19 cellular contexts compared by ENCODE assay signal in genomic region chr6:20328266-20328946, GRCh38.
DNase-seq lines count a peak whose midpoint lies in the region; ATAC-seq and TF ChIP-seq lines count a peak whose summit lies in the region.
"Had no signal": no experiment of that assay in that cellular context is flagged by ENCODE, and none has a peak within 500 bp of the region (broad histone marks: within the 10 kb centered on the region; RNA-seq: fewer than 3 reads in every experiment).

No MANE protein-coding gene starts in this region.

- peaks cover 9% of the 10 kb centered on the region for H3K4me1 Mint-ChIP-seq in GM23338
- H3K4me1 Mint-ChIP-seq in T-helper 17 cell, result peaks cover 4% of the 10 kb centered on the region

- H3K4me3 ChIP-seq in GM23338 (no peak overlapping the region), gastrocnemius medialis (no peak overlapping the region)
- H3K4me3 ChIP-seq: BLaER1 treated with 17β-estradiol and CSF1 and Interleukin-3, amounts not matched to agents 10 nM and 100 nM; SJSA1 had no signal

- intact Hi-C loops in gastrocnemius medialis (cut with DNase I; ENCODE audit: low total_unique reads), result no loop called here

- H3K79me2 ChIP-seq in GM23338 (replicated peaks; ENCODE audit: insufficient read depth), result no peaks in the 10 kb centered on the region

- no peaks in the 10 kb centered on the region for H3K36me3 Mint-ChIP-seq in GM23338 (ENCODE audit: low read depth)
- H3K36me3 Mint-ChIP-seq in T-helper 17 cell (ENCODE audit: low read depth), result peaks cover 2% of the 10 kb centered on the region
- H3K36me3 Mint-ChIP-seq: CD4-positive, alpha-beta memory T cell had no signal

- H3K9me3 ChIP-seq in T-helper 17 cell (ENCODE audit: control insufficient read depth, low read length, poor library complexity, severe bottlenecking), result no peaks in the 10 kb centered on the region
- no peaks in the 10 kb centered on the region for H3K9me3 ChIP-seq in gastrocnemius medialis
- H3K9me3 ChIP-seq: BLaER1 treated with 17β-estradiol and CSF1 and Interleukin-3, amounts not matched to agents 10 nM and 100 nM; Caco-2; SJSA1 had no signal

- H3K27me3 Mint-ChIP-seq in GM23338 (ENCODE audit: insufficient read depth, low read depth, poor library complexity) (peaks cover 2% of the 10 kb centered on the region), T-helper 17 cell (peaks cover 14% of the 10 kb centered on the region)
- H3K27me3 Mint-ChIP-seq: CD4-positive, alpha-beta memory T cell had no signal

- DNase-seq in GM23338 (ENCODE audit: low spot score) (peak; percentile 14), T-helper 17 cell (no peak), kidney tubule cell (ENCODE audit: low spot score) (peak; percentile 37), gastrocnemius medialis (no peak), A172 (ENCODE audit: low spot score) (no peak)
- no peak for DNase-seq in stimulated activated naive CD4-positive, alpha-beta T cell treated with Interleukin-2 at 50 U/mL for 16 hours (lab: John Stamatoyannopoulos, UW)
- DNase-seq: ACHN; CD4-positive, alpha-beta memory T cell; DND-41; MV-4-11; NCI-H187; NCI-H446; NCI-H526 treated with DMSO at 0.1 percent for 48 hours; OCI-M1 had no signal

- H3K4me3 Mint-ChIP-seq in GM23338 (no peak overlapping the region), T-helper 17 cell (no peak overlapping the region)
- H3K4me3 Mint-ChIP-seq: CD4-positive, alpha-beta memory T cell had no signal

- no peak for TF ChIP-seq POLR2A in gastrocnemius medialis (IDR thresholded peaks at IDR 0.05)

- in situ Hi-C loops in gastrocnemius medialis (cut with MboI; ENCODE audit: low sequenced_read_pairs in 4 of 4), result no loop called here

- H4K20me1 ChIP-seq in GM23338 (replicated peaks; ENCODE audit: insufficient read depth), result no peaks in the 10 kb centered on the region
- H4K20me1 ChIP-seq: BLaER1 treated with 17β-estradiol and CSF1 and Interleukin-3, amounts not matched to agents 10 nM and 100 nM had no signal

- no peaks in the 10 kb centered on the region for H3K9me3 Mint-ChIP-seq in GM23338

- no peak overlapping the region; the same call in 1 of the 2 replicates for H3K27ac Mint-ChIP-seq in GM23338
- peak overlapping the region; percentile 24 for H3K27ac Mint-ChIP-seq in T-helper 17 cell

- no peak for ATAC-seq in GM23338
- ATAC-seq in T-helper 17 cell, result no peak
- peak; percentile 67 to 80 for ATAC-seq in gastrocnemius medialis
- ATAC-seq in GM19452 (IDR thresholded peaks at IDR 0.05; ENCODE audit: unreplicated experiment), result no peak
- ATAC-seq: Right ventricle myocardium inferior had no signal

- peak overlapping the region; percentile 56; the same call in 1 of the 2 replicates for H2AFZ ChIP-seq in GM23338

- H3K36me3 ChIP-seq in GM23338 (ENCODE audit: insufficient read depth), result no peaks in the 10 kb centered on the region
- no peaks in the 10 kb centered on the region for H3K36me3 ChIP-seq in gastrocnemius medialis
- H3K36me3 ChIP-seq: BLaER1 treated with 17β-estradiol and CSF1 and Interleukin-3, amounts not matched to agents 10 nM and 100 nM; SJSA1 had no signal

- H3K4me1 ChIP-seq in GM23338 (ENCODE audit: insufficient read depth), result peaks cover 6% of the 10 kb centered on the region; the same call in 1 of the 2 replicates
- peaks cover 4 to 21% of the 10 kb centered on the region in 2 donors for H3K4me1 ChIP-seq in gastrocnemius medialis
- H3K4me1 ChIP-seq: Caco-2, SJSA1 had no signal

- no peaks in the 10 kb centered on the region for H3K27me3 ChIP-seq in GM23338 (ENCODE audit: insufficient read depth)
- no peaks in the 10 kb centered on the region for H3K27me3 ChIP-seq in gastrocnemius medialis
- H3K27me3 ChIP-seq: BLaER1 treated with 17β-estradiol and CSF1 and Interleukin-3, amounts not matched to agents 10 nM and 100 nM; SJSA1 had no signal

- no peaks in the 10 kb centered on the region for H3K9me2 ChIP-seq in GM23338 (ENCODE audit: insufficient read depth)

- peak overlapping the region; percentile 23; the same call in 1 of the 2 replicates for H3K4me2 ChIP-seq in GM23338
- H3K4me2 ChIP-seq: BLaER1 treated with 17β-estradiol and CSF1 and Interleukin-3, amounts not matched to agents 10 nM and 100 nM had no signal

- H3K27ac ChIP-seq in GM23338 (ENCODE audit: low read depth) (no peak overlapping the region), gastrocnemius medialis (no peak overlapping the region)
- H3K27ac ChIP-seq: BLaER1 treated with 17β-estradiol and CSF1 and Interleukin-3, amounts not matched to agents 10 nM and 100 nM; SJSA1 had no signal

- TF ChIP-seq CTCF in GM23338 (conservative IDR thresholded peaks at IDR 0.05; ENCODE audit: low read depth in 2 of 2) (no peak), gastrocnemius medialis (IDR thresholded peaks at IDR 0.05 in 4 of 5, conservative IDR thresholded peaks at IDR 0.05 in 1 of 5) (no peak)

- no peaks in the 10 kb centered on the region for H3F3A ChIP-seq in GM23338 (replicated peaks; ENCODE audit: low read depth)

TF ChIP-seq in GM23338, 12 proteins besides CTCF, POLR2A, EP300 and RAD21 (continues in another document):
- TF ChIP-seq NANOG (IDR thresholded peaks at IDR 0.05; ENCODE audit: borderline replicate concordance), result no peak
- no peak for TF ChIP-seq ZNF462 (CRISPR knock-in tag; IDR thresholded peaks at IDR 0.05)
- no peak for TF ChIP-seq JUNB (IDR thresholded peaks at IDR 0.05; ENCODE audit: unreplicated experiment)
- no peak for TF ChIP-seq EZH2 (IDR thresholded peaks at IDR 0.05; ENCODE audit: low read depth, unreplicated experiment)
- no peak for TF ChIP-seq CREB1 (CRISPR knock-in tag; IDR thresholded peaks at IDR 0.05; ENCODE audit: low read depth)
- TF ChIP-seq STAT1 (IDR thresholded peaks at IDR 0.05; ENCODE audit: unreplicated experiment), result no peak
- no peak for TF ChIP-seq ZNF114 (CRISPR knock-in tag; IDR thresholded peaks at IDR 0.05)

Comparison
In these comparisons a context has a peak if more than half of its experiments do, and no peak if none do; other contexts are left out.
1. ATAC-seq: peak in gastrocnemius medialis (2 of 2); none in GM23338 (single experiment), T-helper 17 cell (single experiment) and GM19452 (single experiment).
2. DNase-seq: peak in GM23338 (single experiment) and kidney tubule cell (single experiment); none in T-helper 17 cell (0 of 3), gastrocnemius medialis (0 of 2), stimulated activated naive CD4-positive, alpha-beta T cell treated with Interleukin-2 at 50 U/mL for 16 hours (single experiment) and A172 (single experiment).